In the genomic region with DNA sequence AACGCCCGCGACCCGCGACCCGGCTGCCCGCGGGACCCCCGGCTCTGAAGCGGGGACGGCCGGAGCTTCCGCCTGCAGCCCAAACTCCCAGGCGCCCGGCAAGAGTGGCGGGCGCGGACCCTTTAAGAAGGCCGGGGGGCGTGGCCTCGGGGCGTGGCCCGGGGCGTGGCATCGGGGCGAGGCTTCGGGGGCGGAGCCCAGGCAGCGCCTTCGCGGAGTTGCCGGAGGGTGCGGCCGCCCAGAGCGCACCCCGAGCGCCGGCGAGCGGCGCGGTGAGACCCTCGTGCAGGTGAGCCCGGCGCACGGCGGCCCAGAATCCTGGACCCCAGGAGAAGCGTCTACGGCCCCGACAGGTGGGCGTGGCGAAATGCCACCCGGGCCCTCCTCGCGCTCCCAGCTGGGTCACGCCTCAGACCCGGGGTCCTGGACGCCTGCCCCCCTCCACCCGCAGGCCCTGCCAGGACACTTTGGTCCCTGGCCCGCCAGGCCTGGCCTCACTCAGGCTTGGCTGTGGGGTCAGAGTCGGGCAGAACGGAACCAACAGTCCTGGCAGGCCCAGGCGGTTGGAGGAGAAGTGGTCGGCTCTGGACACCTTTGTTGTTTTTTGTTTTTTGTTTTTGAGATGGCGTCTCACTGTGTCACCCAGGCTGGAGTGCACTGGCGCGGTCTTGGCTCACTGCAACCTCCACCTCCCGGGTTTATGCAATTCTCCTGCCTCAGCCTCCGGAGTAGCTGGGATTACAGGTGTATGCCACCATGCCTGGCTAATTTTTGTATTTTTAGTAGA, we compare ENCODE assay signal across 8 cellular contexts. TPM values are rescaled to one million over a fixed set of nuclear protein-coding genes. Genes with fewer than 3 reads are reported as not detected.
DNase-seq lines count a peak whose midpoint lies in the region; ATAC-seq and TF ChIP-seq lines count a peak whose summit lies in the region.

No MANE protein-coding gene starts in this region.

- H3K9me3 ChIP-seq in SU-DHL-6 (ENCODE audit: insufficient read depth, low read length) (no peaks in the 10 kb centered on the region), prostate gland (no peaks in the 10 kb centered on the region)

- no peaks in the 10 kb centered on the region for H3F3A ChIP-seq in SU-DHL-6 (ENCODE audit: insufficient read depth)

- H3K4me3 Mint-ChIP-seq in activated naive CD8-positive, alpha-beta T cell treated with anti-CD3 and anti-CD28 coated beads, Interleukin-2, amount 10 ng/mL, durations not matched to agents 7 days and 5 days = peak overlapping the region; percentile 87

- peak overlapping the region; percentile 24 for H3K4me3 ChIP-seq in KMS-11 (IDR thresholded peaks at IDR 0.05; ENCODE audit: insufficient read depth, low read depth, low read length)
- peak overlapping the region; percentile 49 for H3K4me3 ChIP-seq in SU-DHL-6 (ENCODE audit: insufficient read depth, low read length, poor library complexity, severe bottlenecking)
- peak overlapping the region; percentile 39 to 42 for H3K4me3 ChIP-seq in prostate gland
- peak overlapping the region; percentile 54 for H3K4me3 ChIP-seq in urinary bladder (ENCODE audit: low read depth, low read length)

- POLR2A ChIA-PET in activated naive CD8-positive, alpha-beta T cell treated with anti-CD3 and anti-CD28 coated beads, Interleukin-2, amount 10 ng/mL, durations not matched to agents 7 days and 5 days (lab: Charles Lee) = interaction anchor here (0.8 to 3.1 kb wide), 5 partner anchors 15 to 191 kb away, joined by 3 to 26 read pairs (median 5); a partner anchor contains a TSS

- H3K4me2 ChIP-seq in KMS-11 (peak overlapping the region; percentile 80), SU-DHL-6 (ENCODE audit: low read depth, low read length, poor library complexity, severe bottlenecking) (peak overlapping the region; percentile 64)

- H3K9me3 Mint-ChIP-seq in activated naive CD8-positive, alpha-beta T cell treated with anti-CD3 and anti-CD28 coated beads, Interleukin-2, amount 10 ng/mL, durations not matched to agents 7 days and 5 days = no peaks in the 10 kb centered on the region

- H3K4me1 ChIP-seq in KMS-11 (ENCODE audit: low read depth, poor library complexity, severe bottlenecking) (peaks cover 38% of the 10 kb centered on the region), prostate gland (replicated peaks) (peaks cover 4% of the 10 kb centered on the region), urinary bladder (ENCODE audit: insufficient read depth) (no peaks in the 10 kb centered on the region)

- H3K79me2 ChIP-seq in KMS-11 (ENCODE audit: insufficient read depth, low read depth) (no peaks in the 10 kb centered on the region), SU-DHL-6 (ENCODE audit: insufficient read depth, low read length) (no peaks in the 10 kb centered on the region)

- H3K27ac ChIP-seq in KMS-11 = no peak overlapping the region
- H3K27ac ChIP-seq in SU-DHL-6 (ENCODE audit: low read depth, low read length) = no peak overlapping the region
- no peak overlapping the region for H3K27ac ChIP-seq in prostate gland
- H3K27ac ChIP-seq in urinary bladder (ENCODE audit: low read depth) = no peak overlapping the region

- no peak overlapping the region for H3K9ac ChIP-seq in KMS-11
- 0 out of 2 replicates have a peak overlapping the region, but pooled peaks have one; percentile 30 for H3K9ac ChIP-seq in SU-DHL-6 (ENCODE audit: low read length)

- TF ChIP-seq POLR2A in prostate gland (IDR thresholded peaks at IDR 0.05) = peak; percentile 33

- peak overlapping the region; percentile 78 for H2AFZ ChIP-seq in KMS-11 (ENCODE audit: low read depth)
- peak overlapping the region; percentile 51 for H2AFZ ChIP-seq in SU-DHL-6 (ENCODE audit: low read depth, low read length, severe bottlenecking)

- H3K36me3 Mint-ChIP-seq in activated naive CD8-positive, alpha-beta T cell treated with anti-CD3 and anti-CD28 coated beads, Interleukin-2, amount 10 ng/mL, durations not matched to agents 7 days and 5 days = peaks cover 11% of the 10 kb centered on the region

- intact Hi-C loops in left cardiac atrium (cut with DNase I) = loop anchor here in 1 of 2 donors (5.0 kb wide), 1 partner anchor 77 kb away; a partner anchor contains a TSS
- intact Hi-C loops in prostate gland (cut with DNase I) = no loop called here

- peak overlapping the region; percentile 67 for H3K27ac Mint-ChIP-seq in activated naive CD8-positive, alpha-beta T cell treated with anti-CD3 and anti-CD28 coated beads, Interleukin-2, amount 10 ng/mL, durations not matched to agents 7 days and 5 days

- H3K4me1 Mint-ChIP-seq in activated naive CD8-positive, alpha-beta T cell treated with anti-CD3 and anti-CD28 coated beads, Interleukin-2, amount 10 ng/mL, durations not matched to agents 7 days and 5 days = peaks cover 19% of the 10 kb centered on the region

- H3K27me3 Mint-ChIP-seq in activated naive CD8-positive, alpha-beta T cell treated with anti-CD3 and anti-CD28 coated beads, Interleukin-2, amount 10 ng/mL, durations not matched to agents 7 days and 5 days = peaks cover 9% of the 10 kb centered on the region

- no peak; the same call in 1 of the 2 replicates for TF ChIP-seq CTCF in KMS-11 (conservative IDR thresholded peaks at IDR 0.05; ENCODE audit: low read depth, low read length)
- TF ChIP-seq CTCF in SU-DHL-6 (IDR thresholded peaks at IDR 0.05; ENCODE audit: insufficient read depth, low read length, poor library complexity, severe bottlenecking) = no peak
- peak in 2 of 4 experiments; percentile 2 to 11 for TF ChIP-seq CTCF in prostate gland (IDR thresholded peaks at IDR 0.05)

- H3K9me2 ChIP-seq in SU-DHL-6 (replicated peaks; ENCODE audit: insufficient read depth, low read length) = no peaks in the 10 kb centered on the region

- WGBS in prostate gland = 3% methylated on average over 57 of the region's 69 CpGs
- 5% methylated on average over 69 of the region's 69 CpGs for WGBS in urinary bladder

- H3K36me3 ChIP-seq in KMS-11 (ENCODE audit: insufficient read depth) (no peaks in the 10 kb centered on the region), SU-DHL-6 (ENCODE audit: low read length) (no peaks in the 10 kb centered on the region), prostate gland (no peaks in the 10 kb centered on the region), urinary bladder (ENCODE audit: insufficient read depth) (no peaks in the 10 kb centered on the region)

- DNase-seq in EH (ENCODE audit: low read depth) (peak; percentile 81), left cardiac atrium (peak; percentile 90), prostate gland (ENCODE audit: low spot score) (peak; percentile 85)
- DNase-seq in activated naive CD8-positive, alpha-beta T cell treated with anti-CD3 and anti-CD28 coated beads, Interleukin-2, amount 10 ng/mL, durations not matched to agents 7 days and 5 days = peak; percentile 100

- no peaks in the 10 kb centered on the region for H4K20me1 ChIP-seq in KMS-11 (ENCODE audit: insufficient read depth)
- H4K20me1 ChIP-seq in SU-DHL-6 (ENCODE audit: low read depth, low read length) = no peaks in the 10 kb centered on the region

- ATAC-seq in GM21717 (IDR thresholded peaks at IDR 0.05; ENCODE audit: unreplicated experiment) = peak; percentile 44
- peak; percentile 55 for ATAC-seq in activated naive CD8-positive, alpha-beta T cell treated with anti-CD3 and anti-CD28 coated beads, Interleukin-2, amount 10 ng/mL, durations not matched to agents 7 days and 5 days (ENCODE audit: low read depth)
- peak; percentile 92 to 93 for ATAC-seq in left cardiac atrium

- peaks cover 80% of the 10 kb centered on the region for H3K27me3 ChIP-seq in KMS-11 (ENCODE audit: insufficient read depth, low read depth)
- no peaks in the 10 kb centered on the region for H3K27me3 ChIP-seq in SU-DHL-6 (ENCODE audit: low read length)
- peaks cover 9% of the 10 kb centered on the region for H3K27me3 ChIP-seq in prostate gland (replicated peaks; ENCODE audit: insufficient read depth)

RNA-seq across cellular contexts. Expression of a gene that starts 14.4 kb away (rescaled TPM):
- not detected for total RNA-seq in activated naive CD8-positive, alpha-beta T cell treated with anti-CD3 and anti-CD28 coated beads, Interleukin-2, amount 10 ng/mL, durations not matched to agents 7 days and 5 days
- total RNA-seq in left cardiac atrium = not detected
- 1 to 10 TPM; 1.4 to 1.8 TPM for total RNA-seq in prostate gland
- 2.7 TPM for total RNA-seq in urinary bladder
- 0.73 TPM for polyA plus RNA-seq in urinary bladder

RNA-seq across cellular contexts. Expression of a gene that starts 39.8 kb away (rescaled TPM):
- 10 to 100 TPM; 18.8 to 19.3 TPM for total RNA-seq in activated naive CD8-positive, alpha-beta T cell treated with anti-CD3 and anti-CD28 coated beads, Interleukin-2, amount 10 ng/mL, durations not matched to agents 7 days and 5 days
- total RNA-seq in left cardiac atrium (10 to 100 TPM; 14.8 to 25.7 TPM), prostate gland (10 to 100 TPM; 87.7 to 92.4 TPM), urinary bladder (43.3 TPM)
- polyA plus RNA-seq in urinary bladder = 38.7 TPM

RNA-seq across cellular contexts. Expression of a gene that starts 46.4 kb away (rescaled TPM):
- total RNA-seq in activated naive CD8-positive, alpha-beta T cell treated with anti-CD3 and anti-CD28 coated beads, Interleukin-2, amount 10 ng/mL, durations not matched to agents 7 days and 5 days = 100 to 1,000 TPM; 425 to 457 TPM
- 10 to 100 TPM; 13.4 to 42.3 TPM for total RNA-seq in left cardiac atrium
- 10 to 100 TPM; 22.3 to 27.2 TPM for total RNA-seq in prostate gland
- total RNA-seq in urinary bladder = 41.8 TPM
- 75.7 TPM for polyA plus RNA-seq in urinary bladder

RNA-seq across cellular contexts. Expression of a gene that starts 56.2 kb away (rescaled TPM):
- 10 to 100 TPM; 22.7 to 23.0 TPM for total RNA-seq in activated naive CD8-positive, alpha-beta T cell treated with anti-CD3 and anti-CD28 coated beads, Interleukin-2, amount 10 ng/mL, durations not matched to agents 7 days and 5 days
- 1 to 10 TPM; 5.3 to 6.1 TPM for total RNA-seq in left cardiac atrium
- total RNA-seq in prostate gland = 10 to 100 TPM; 20.0 to 26.4 TPM
- 7.1 TPM for total RNA-seq in urinary bladder
- 12.6 TPM for polyA plus RNA-seq in urinary bladder

RNA-seq across cellular contexts. Expression of a gene that starts 59.8 kb away (rescaled TPM):
- 1 to 10 TPM in 1 of 2 experiments, under 1 TPM in 1; 0.60 to 1.1 TPM for total RNA-seq in activated naive CD8-positive, alpha-beta T cell treated with anti-CD3 and anti-CD28 coated beads, Interleukin-2, amount 10 ng/mL, durations not matched to agents 7 days and 5 days
- total RNA-seq in left cardiac atrium = 10 to 100 TPM; 42.1 to 68.3 TPM
- 10 to 100 TPM; 45.8 to 82.6 TPM for total RNA-seq in prostate gland
- 9.8 TPM for total RNA-seq in urinary bladder
- 38.5 TPM for polyA plus RNA-seq in urinary bladder
